ENCODE assay signal across 9 cellular contexts in the genomic region with DNA sequence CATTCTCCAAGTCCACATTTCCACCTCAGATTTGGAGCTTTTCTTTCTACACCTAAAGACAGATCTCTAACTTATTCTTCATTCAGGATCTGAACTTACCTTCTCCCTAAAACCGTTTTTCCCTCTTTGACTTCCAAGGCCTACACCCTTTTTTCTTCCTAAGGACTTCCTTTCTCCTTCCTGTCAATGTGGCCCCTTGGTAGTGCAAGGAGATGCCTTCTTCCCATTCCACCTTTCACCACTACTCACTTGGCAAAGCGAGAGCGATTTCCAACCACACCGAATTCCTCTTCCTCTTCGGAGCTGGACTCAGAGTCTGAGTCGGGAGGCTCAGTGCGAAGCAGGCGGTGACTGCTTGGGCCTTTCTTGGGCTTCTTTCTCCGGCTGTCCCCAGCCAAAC. TPM values are rescaled to one million over a fixed set of nuclear protein-coding genes. Genes with fewer than 3 reads are reported as not detected.
DNase-seq lines count a peak whose midpoint lies in the region; ATAC-seq and TF ChIP-seq lines count a peak whose summit lies in the region.
"Had no signal": no experiment of that assay in that cellular context is flagged by ENCODE, and none has a peak within 500 bp of the region (broad histone marks: within the 10 kb centered on the region; RNA-seq: fewer than 3 reads in every experiment).

No MANE protein-coding gene starts in this region.

- DNase-seq in T-helper 1 cell (no peak), right cardiac atrium (no peak), middle frontal gyrus (ENCODE audit: extremely low spot score, low spot score) (no peak), midbrain (lab: John Stamatoyannopoulos, UW) (no peak), NCI-H69 (lab: John Stamatoyannopoulos, UW) (no peak)

- H3K4me1 ChIP-seq in right cardiac atrium (ENCODE audit: control insufficient read depth, insufficient read depth, low read length) = peaks cover 8% of the 10 kb centered on the region

- H3K27ac ChIP-seq in right cardiac atrium (ENCODE audit: low read length) = no peak overlapping the region

- 58% methylated on average over 9 of the region's 9 CpGs for WGBS in right cardiac atrium

- peak overlapping the region; percentile 92 for H3K4me3 Mint-ChIP-seq in T-helper 1 cell treated with Interleukin-12 subunit alpha and Interleukin-12 subunit beta and Interleukin-4 antibody, amounts not matched to agents 30 μg/mL and 1 μg/mL, for 36 hours
- H3K4me3 Mint-ChIP-seq in stimulated activated memory B cell treated with anti-CD40 and anti-IgM and Interleukin-4, amounts not matched to agents 10 μg/mL and 1 μg/mL and 100 μg/mL, for 72 hours = peak overlapping the region; percentile 89

- no peaks in the 10 kb centered on the region for H3K27me3 ChIP-seq in right cardiac atrium (ENCODE audit: control insufficient read depth, insufficient read depth)

- ATAC-seq in right cardiac atrium = no peak
- no peak for ATAC-seq in stimulated activated memory B cell treated with anti-CD40 and anti-IgM and Interleukin-4, amounts not matched to agents 10 μg/mL and 1 μg/mL and 100 μg/mL, for 72 hours

- H3K27ac Mint-ChIP-seq in T-helper 1 cell treated with Interleukin-12 subunit alpha and Interleukin-12 subunit beta and Interleukin-4 antibody, amounts not matched to agents 30 μg/mL and 1 μg/mL, for 36 hours = peak overlapping the region; percentile 92
- H3K27ac Mint-ChIP-seq in stimulated activated memory B cell treated with anti-CD40 and anti-IgM and Interleukin-4, amounts not matched to agents 10 μg/mL and 1 μg/mL and 100 μg/mL, for 72 hours = peak overlapping the region; percentile 93

- H3K36me3 Mint-ChIP-seq in T-helper 1 cell treated with Interleukin-12 subunit alpha and Interleukin-12 subunit beta and Interleukin-4 antibody, amounts not matched to agents 30 μg/mL and 1 μg/mL, for 36 hours (ENCODE audit: low read depth) = peaks cover 21% of the 10 kb centered on the region
- peaks cover 15% of the 10 kb centered on the region for H3K36me3 Mint-ChIP-seq in stimulated activated memory B cell treated with anti-CD40 and anti-IgM and Interleukin-4, amounts not matched to agents 10 μg/mL and 1 μg/mL and 100 μg/mL, for 72 hours

- TF ChIP-seq CTCF in WI38 (IDR thresholded peaks at IDR 0.05; ENCODE audit: low read depth, low read length) = no peak

- H3K9me3 Mint-ChIP-seq in T-helper 1 cell treated with Interleukin-12 subunit alpha and Interleukin-12 subunit beta and Interleukin-4 antibody, amounts not matched to agents 30 μg/mL and 1 μg/mL, for 36 hours = no peaks in the 10 kb centered on the region
- H3K9me3 Mint-ChIP-seq in stimulated activated memory B cell treated with anti-CD40 and anti-IgM and Interleukin-4, amounts not matched to agents 10 μg/mL and 1 μg/mL and 100 μg/mL, for 72 hours = no peaks in the 10 kb centered on the region

- no peaks in the 10 kb centered on the region for H3K9me3 ChIP-seq in right cardiac atrium (ENCODE audit: control insufficient read depth, low read length)

- H3K27me3 Mint-ChIP-seq in T-helper 1 cell treated with Interleukin-12 subunit alpha and Interleukin-12 subunit beta and Interleukin-4 antibody, amounts not matched to agents 30 μg/mL and 1 μg/mL, for 36 hours (ENCODE audit: low read depth) = no peaks in the 10 kb centered on the region
- H3K27me3 Mint-ChIP-seq in stimulated activated memory B cell treated with anti-CD40 and anti-IgM and Interleukin-4, amounts not matched to agents 10 μg/mL and 1 μg/mL and 100 μg/mL, for 72 hours = no peaks in the 10 kb centered on the region

- peak overlapping the region; percentile 91 for H3K4me3 ChIP-seq in WI38 (ENCODE audit: low read depth, low read length)
- peak overlapping the region; percentile 98 for H3K4me3 ChIP-seq in right cardiac atrium (ENCODE audit: low read length)

- peaks cover 35% of the 10 kb centered on the region for H3K4me1 Mint-ChIP-seq in T-helper 1 cell treated with Interleukin-12 subunit alpha and Interleukin-12 subunit beta and Interleukin-4 antibody, amounts not matched to agents 30 μg/mL and 1 μg/mL, for 36 hours (ENCODE audit: low read depth)
- peaks cover 34% of the 10 kb centered on the region for H3K4me1 Mint-ChIP-seq in stimulated activated memory B cell treated with anti-CD40 and anti-IgM and Interleukin-4, amounts not matched to agents 10 μg/mL and 1 μg/mL and 100 μg/mL, for 72 hours

- intact Hi-C loops in right cardiac atrium (cut with DNase I) = loop anchor here in 1 of 4 donors (10.0 kb wide), 1 partner anchor 163 kb away; the partner anchor contains the start of gene KNCN

RNA-seq across cellular contexts. Expression of gene EFCAB14, which starts 1.3 kb away (rescaled TPM):
- 10 to 100 TPM; 67.9 to 78.3 (median 75.5) TPM for total RNA-seq in right cardiac atrium
- polyA plus RNA-seq in right cardiac atrium = 21.3 TPM

RNA-seq across cellular contexts. Expression of gene TEX38, which starts 46.0 kb away (rescaled TPM):
- total RNA-seq in right cardiac atrium = not detected
- 0.14 TPM for polyA plus RNA-seq in right cardiac atrium
- total RNA-seq: A172 had no signal

RNA-seq across cellular contexts. Expression of gene ATPAF1, which starts 49.5 kb away (rescaled TPM):
- total RNA-seq in right cardiac atrium = 100 to 1,000 TPM; 144 to 181 (median 166) TPM
- polyA plus RNA-seq in right cardiac atrium = 218 TPM
